8 cellular contexts compared by ENCODE assay signal in genomic region chr1:23019094-23019850, GRCh38.
A peak's percentile ranks its signal among the peaks of the same experiment; 100 is the strongest.
DNase-seq lines count a peak whose midpoint lies in the region; ATAC-seq lines count a peak whose summit lies in the region.

KDM1A (plus strand) TSS chr1:23019468; CDS start chr1:23019597, 129 bp downstream.

- ATAC-seq in GM19023 (IDR thresholded peaks at IDR 0.05; ENCODE audit: unreplicated experiment) (peak; percentile 88), HG03280 (IDR thresholded peaks at IDR 0.05; ENCODE audit: unreplicated experiment) (peak; percentile 94)
- peak; percentile 99 for ATAC-seq in activated CD4-positive, CD25-positive, alpha-beta regulatory T cell treated with anti-CD3 and anti-CD28 coated beads, Interleukin-2, amount 50 U/mL, for 24 hours

- DNase-seq in AG20443 (ENCODE audit: low spot score), result peak; percentile 98
- peak; percentile 83 for DNase-seq in NCI-H345 treated with DMSO at 0.1 percent for 48 hours (lab: John Stamatoyannopoulos, UW; ENCODE audit: unreplicated experiment)
- DNase-seq in cerebellar cortex (ENCODE audit: low spot score), result peak; percentile 99
- DNase-seq in islet precursor cell, result peak; percentile 99
- DNase-seq in stimulated activated CD4-positive, alpha-beta T cell treated with anti-CD3 and anti-CD28 coated beads, Interleukin-12 subunit alpha, Interleukin-12 subunit beta, amount 100 ng/mL, for 48 hours (ENCODE audit: low read depth in 2 of 3, low spot score in 1 of 3), result peak; percentile 91 to 95 (median 93)

Comparison
In these comparisons a context has a peak if more than half of its experiments do, and no peak if none do; other contexts are left out.
1. Peak in every context shown above with its lines: DNase-seq and ATAC-seq.